ENCODE assay signal across 8 cellular contexts in genomic region chr10:125521721-125522680, GRCh38.
A peak's percentile ranks its signal among the peaks of the same experiment; 100 is the strongest.
DNase-seq lines count a peak whose midpoint lies in the region; ATAC-seq, FAIRE-seq and TF ChIP-seq lines count a peak whose summit lies in the region.

No MANE protein-coding gene starts in this region.

- intact Hi-C loops in adrenal gland (cut with DNase I): no loop called here
- intact Hi-C loops in prostate gland (cut with DNase I): no loop called here

- no peaks in the 10 kb centered on the region for H3K9me3 Mint-ChIP-seq in natural killer cell treated with Interleukin-12 subunit alpha and Interleukin-12 subunit beta and Interleukin-15 and Interleukin-18, amount 100 ng/mL, for 72 hours

- no peak for FAIRE-seq in GM18507 (lab: Jason Lieb, UNC)

- H3K27ac ChIP-seq in adrenal gland: no peak overlapping the region
- no peak overlapping the region for H3K27ac ChIP-seq in prostate gland

- no peaks in the 10 kb centered on the region for H3K4me1 ChIP-seq in adrenal gland (replicated peaks in 1 of 2)
- no peaks in the 10 kb centered on the region for H3K4me1 ChIP-seq in prostate gland (replicated peaks)

- no peak overlapping the region for H3K4me3 ChIP-seq in adrenal gland
- H3K4me3 ChIP-seq in prostate gland: no peak overlapping the region

- TF ChIP-seq CTCF in AG09319 (IDR thresholded peaks at IDR 0.05; ENCODE audit: low read depth, low read length) (peak; percentile 56), adrenal gland (IDR thresholded peaks at IDR 0.05) (peak in 5 of 6 experiments; percentile 11 to 43 (median 24)), prostate gland (IDR thresholded peaks at IDR 0.05) (peak in 2 of 4 experiments; percentile 23 to 33)

- TF ChIP-seq POLR2A in adrenal gland (IDR thresholded peaks at IDR 0.05) (no peak), prostate gland (IDR thresholded peaks at IDR 0.05) (no peak)

- H3K27me3 Mint-ChIP-seq in natural killer cell treated with Interleukin-12 subunit alpha and Interleukin-12 subunit beta and Interleukin-15 and Interleukin-18, amount 100 ng/mL, for 72 hours: peaks cover 15 to 35% of the 10 kb centered on the region in 2 donors

- 48 to 72% (median 59%) methylated on average over 11 to 17 of the region's 17 CpGs for WGBS in adrenal gland, 4 donors
- WGBS in prostate gland: 41% methylated on average over 17 of the region's 17 CpGs

- peaks cover 0 to 5% of the 10 kb centered on the region in 2 donors for H3K4me1 Mint-ChIP-seq in natural killer cell treated with Interleukin-12 subunit alpha and Interleukin-12 subunit beta and Interleukin-15 and Interleukin-18, amount 100 ng/mL, for 72 hours (ENCODE audit: low read depth in 2 of 2)

- ATAC-seq in HG03521 (IDR thresholded peaks at IDR 0.05; ENCODE audit: unreplicated experiment): peak; percentile 54
- ATAC-seq in natural killer cell treated with Interleukin-12 subunit alpha and Interleukin-12 subunit beta and Interleukin-15 and Interleukin-18, amount 100 ng/mL, for 72 hours: peak; percentile 53 to 71

- H3K27ac Mint-ChIP-seq in natural killer cell treated with Interleukin-12 subunit alpha and Interleukin-12 subunit beta and Interleukin-15 and Interleukin-18, amount 100 ng/mL, for 72 hours: no peak overlapping the region

- no peak overlapping the region for H3K4me3 Mint-ChIP-seq in natural killer cell treated with Interleukin-12 subunit alpha and Interleukin-12 subunit beta and Interleukin-15 and Interleukin-18, amount 100 ng/mL, for 72 hours

- no peak for DNase-seq in AG09319 (ENCODE audit: extremely low read depth, low read depth)
- peak; percentile 26 for DNase-seq in GM18507 (ENCODE audit: extremely low spot score, insufficient read length, low read depth)
- DNase-seq in adrenal gland: peak in 2 of 7 donors; percentile 4 to 23
- DNase-seq in natural killer cell treated with Interleukin-12 subunit alpha and Interleukin-12 subunit beta and Interleukin-15 and Interleukin-18, amount 100 ng/mL, for 72 hours (ENCODE audit: low spot score): no peak
- no peak for DNase-seq in prostate gland (ENCODE audit: low spot score)
- no peak for DNase-seq in NCI-H1105 treated with DMSO at 0.1 percent for 48 hours (lab: John Stamatoyannopoulos, UW)
- no peak for DNase-seq in mucosa of gallbladder (ENCODE audit: low spot score)

- no peaks in the 10 kb centered on the region for H3K36me3 ChIP-seq in adrenal gland (replicated peaks in 1 of 2)
- H3K36me3 ChIP-seq in prostate gland: no peaks in the 10 kb centered on the region

- no peaks in the 10 kb centered on the region for H3K9me3 ChIP-seq in adrenal gland (replicated peaks in 1 of 3)
- no peaks in the 10 kb centered on the region for H3K9me3 ChIP-seq in prostate gland

- no peaks in the 10 kb centered on the region for H3K36me3 Mint-ChIP-seq in natural killer cell treated with Interleukin-12 subunit alpha and Interleukin-12 subunit beta and Interleukin-15 and Interleukin-18, amount 100 ng/mL, for 72 hours

- H3K27me3 ChIP-seq in adrenal gland: no peaks in the 10 kb centered on the region
- H3K27me3 ChIP-seq in prostate gland (replicated peaks; ENCODE audit: insufficient read depth): no peaks in the 10 kb centered on the region
